ENCODE assay signal across 10 cellular contexts in the genomic region with DNA sequence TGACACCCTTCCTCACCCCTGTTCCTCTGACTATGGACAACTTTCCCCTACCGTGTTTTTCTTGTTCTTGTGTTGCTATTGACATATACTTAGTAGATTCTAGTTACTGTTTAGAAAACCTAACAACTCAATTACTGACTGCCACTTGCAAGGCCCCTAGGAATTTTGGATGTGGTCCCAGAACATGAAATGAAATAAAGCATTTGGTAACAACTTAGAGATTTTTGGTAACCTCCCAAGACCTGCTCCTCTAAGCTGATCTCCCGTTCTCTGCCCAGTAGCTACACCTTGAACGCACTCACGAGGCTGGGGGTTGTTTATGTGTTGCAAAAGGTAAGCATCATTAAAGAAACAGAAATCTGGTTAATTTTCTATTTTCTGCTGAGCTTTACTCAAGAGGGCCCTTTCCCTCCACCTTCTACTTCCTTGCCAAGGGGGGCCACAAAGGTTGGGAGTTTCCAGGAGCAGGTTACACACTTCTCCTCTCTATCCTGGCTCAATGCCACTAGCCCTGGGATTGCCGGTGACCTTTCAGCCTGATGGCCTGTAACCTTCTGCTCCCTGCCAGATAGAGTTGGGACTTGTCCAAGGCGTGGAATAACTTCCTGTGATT. TPM values are rescaled to one million over a fixed set of nuclear protein-coding genes. Genes with fewer than 3 reads are reported as not detected.
DNase-seq lines count a peak whose midpoint lies in the region; ATAC-seq and TF ChIP-seq lines count a peak whose summit lies in the region.
"Had no signal": no experiment of that assay in that cellular context is flagged by ENCODE, and none has a peak within 500 bp of the region (broad histone marks: within the 10 kb centered on the region; RNA-seq: fewer than 3 reads in every experiment).

No MANE protein-coding gene starts in this region.

- no peaks in the 10 kb centered on the region for H3K27me3 ChIP-seq in lung (ENCODE audit: control insufficient read depth, insufficient read depth)
- H3K27me3 ChIP-seq: BE2C, SJCRH30 had no signal

- peak overlapping the region; percentile 88 to 91 for H3K27ac ChIP-seq in lung (ENCODE audit: low read depth in 1 of 2, low read length in 1 of 2)
- H3K27ac ChIP-seq: SJCRH30 had no signal

- WGBS in lung, 2 donors = 34 to 35% methylated on average over 6 of the region's 6 CpGs

- ATAC-seq in activated T-cell treated with anti-CD3 and anti-CD28 coated beads, Interleukin-2, amount 50 U/mL, for 72 hours (replicated peaks in 1 of 2) = no peak
- ATAC-seq in lung (ENCODE audit: insufficient read depth, low FRiP score) = peak; percentile 14
- ATAC-seq in HG02678 (IDR thresholded peaks at IDR 0.05; ENCODE audit: unreplicated experiment) = no peak

- H3K4me3 Mint-ChIP-seq in activated T-cell treated with anti-CD3 and anti-CD28 coated beads, Interleukin-2, amount 50 U/mL, for 72 hours = peak overlapping the region in 1 of 2 donors; percentile 77

- peaks cover 84% of the 10 kb centered on the region for H3K4me1 Mint-ChIP-seq in activated T-cell treated with anti-CD3 and anti-CD28 coated beads, Interleukin-2, amount 50 U/mL, for 72 hours (ENCODE audit: low read depth)

- H3K4me3 ChIP-seq in lung = no peak overlapping the region
- H3K4me3 ChIP-seq: SJCRH30 had no signal

- peaks cover 30% of the 10 kb centered on the region for H3K27me3 Mint-ChIP-seq in activated T-cell treated with anti-CD3 and anti-CD28 coated beads, Interleukin-2, amount 50 U/mL, for 72 hours (ENCODE audit: low read depth)

- no peaks in the 10 kb centered on the region for H3K9me3 ChIP-seq in lung (ENCODE audit: control insufficient read depth in 2 of 2, insufficient read depth in 1 of 2, low read length in 1 of 2)
- H3K9me3 ChIP-seq: BE2C, SJCRH30 had no signal

- peak overlapping the region; percentile 29 for H3K27ac Mint-ChIP-seq in activated T-cell treated with anti-CD3 and anti-CD28 coated beads, Interleukin-2, amount 50 U/mL, for 72 hours

- no peaks in the 10 kb centered on the region for H3K36me3 ChIP-seq in lung (ENCODE audit: control insufficient read depth in 2 of 2, insufficient read depth in 2 of 2, low read length in 2 of 2)
- H3K36me3 ChIP-seq: BE2C, SJCRH30 had no signal

- DNase-seq in activated T-cell treated with anti-CD3 and anti-CD28 coated beads, Interleukin-2, amount 50 U/mL, for 72 hours = no peak
- no peak for DNase-seq in activated T-cell treated with anti-CD3 and anti-CD28 coated beads, Interleukin-2, amount 50 U/mL, for 48 hours
- DNase-seq in dedifferentiated amniotic fluid mesenchymal stem cell (ENCODE audit: extremely low spot score) (peak; percentile 70), lung (ENCODE audit: low spot score) (peak; percentile 76), ureter (ENCODE audit: low spot score) (peak; percentile 55), DMS53 (lab: John Stamatoyannopoulos, UW) (no peak), GOT3 (lab: John Stamatoyannopoulos, UW) (no peak)
- DNase-seq: BE2C, SJCRH30 had no signal

- peaks cover 25 to 40% of the 10 kb centered on the region in 2 donors for H3K4me1 ChIP-seq in lung (ENCODE audit: control insufficient read depth in 2 of 2, insufficient read depth in 2 of 2, low read length in 2 of 2)
- H3K4me1 ChIP-seq: BE2C had no signal

- H3K36me3 Mint-ChIP-seq in activated T-cell treated with anti-CD3 and anti-CD28 coated beads, Interleukin-2, amount 50 U/mL, for 72 hours (ENCODE audit: insufficient read depth in 2 of 2) = peaks cover 0 to 2% of the 10 kb centered on the region in 2 donors

- no peak for TF ChIP-seq CTCF in lung (IDR thresholded peaks at IDR 0.05; ENCODE audit: control extremely low read depth, extremely low read depth)

- no peaks in the 10 kb centered on the region for H3K9me3 Mint-ChIP-seq in activated T-cell treated with anti-CD3 and anti-CD28 coated beads, Interleukin-2, amount 50 U/mL, for 72 hours

RNA-seq across cellular contexts. Expression of a gene that starts 20.5 kb away (rescaled TPM):
- 1 to 10 TPM; 6.2 to 8.4 TPM for total RNA-seq in activated T-cell treated with anti-CD3 and anti-CD28 coated beads, Interleukin-2, amount 50 U/mL, for 72 hours
- 10 to 100 TPM; 12.2 to 12.8 TPM for total RNA-seq in lung
- 1 to 10 TPM; 4.4 to 8.2 TPM for polyA plus RNA-seq in lung
- total RNA-seq in ureter = 4.2 TPM
- total RNA-seq: SJCRH30 had no signal

RNA-seq across cellular contexts. Expression of a gene that starts 32.3 kb away (rescaled TPM):
- total RNA-seq in activated T-cell treated with anti-CD3 and anti-CD28 coated beads, Interleukin-2, amount 50 U/mL, for 72 hours = 100 to 1,000 TPM in 1 of 2 donors, 10 to 100 TPM in 1; 92.7 to 111 TPM
- total RNA-seq in lung (10 to 100 TPM; 32.3 to 34.1 TPM), ureter (73.8 TPM)
- 10 to 100 TPM; 24.5 to 39.6 TPM for polyA plus RNA-seq in lung

Comparison
In these comparisons a context has a peak if more than half of its experiments do, and no peak if none do; other contexts are left out.
1. DNase-seq: peak in dedifferentiated amniotic fluid mesenchymal stem cell (single experiment), lung (single experiment) and ureter (single experiment); none in activated T-cell treated with anti-CD3 and anti-CD28 coated beads, Interleukin-2, amount 50 U/mL, for 72 hours (0 of 2), activated T-cell treated with anti-CD3 and anti-CD28 coated beads, Interleukin-2, amount 50 U/mL, for 48 hours (0 of 2), DMS53 (single experiment) and GOT3 (single experiment).